In genomic region chr1:78122389-78122788, GRCh38 we compare ENCODE assay signal across 1 cellular context.
TF ChIP-seq lines count a peak whose summit lies in the region.

No MANE protein-coding gene starts in this region.

TF ChIP-seq in HepG2, 621 proteins besides CTCF, POLR2A, EP300 and RAD21:
- peak; percentile 32; the same call in 1 of the 2 replicates for TF ChIP-seq CEBPB (IDR thresholded peaks at IDR 0.05; ENCODE audit: borderline replicate concordance, low read depth, low read length)
- TF ChIP-seq HNRNPL (IDR thresholded peaks at IDR 0.05; ENCODE audit: low read depth, low read length), result no peak
- no peak for TF ChIP-seq SKIL (CRISPR knock-in tag; IDR thresholded peaks at IDR 0.05; ENCODE audit: borderline replicate concordance)
